ENCODE assay signal across 14 cellular contexts in genomic region chr17:28193241-28193640, GRCh38.
DNase-seq lines count a peak whose midpoint lies in the region; ATAC-seq and TF ChIP-seq lines count a peak whose summit lies in the region.
"Had no signal": no experiment of that assay in that cellular context is flagged by ENCODE, and none has a peak within 500 bp of the region (broad histone marks: within the 10 kb centered on the region; RNA-seq: fewer than 3 reads in every experiment).

No MANE protein-coding gene starts in this region.

- no peak overlapping the region for H3K9ac ChIP-seq in IMR-90 (ENCODE audit: low read depth, low read length)

- WGBS in IMR-90 (ENCODE audit: extremely low coverage in 2 of 2, insufficient read length in 1 of 2), 2 experiments: no CpG with 5 or more reads among the region's 3 CpGs

- no peak for TF ChIP-seq RAD21 in IMR-90 (IDR thresholded peaks at IDR 0.05; ENCODE audit: low read length)

- no peaks in the 10 kb centered on the region for H3K27me3 Mint-ChIP-seq in T-helper 17 cell
- H3K27me3 Mint-ChIP-seq: activated B cell treated with CpG ODN at 0.5 μM for 24 hours had no signal

- CTCF ChIA-PET in IMR-90 (lab: Yijun Ruan, JAX) (no interaction called here), PC-9 (lab: Charles Lee) (no interaction called here)

- no peak overlapping the region for H3K4me3 Mint-ChIP-seq in T-helper 17 cell
- H3K4me3 Mint-ChIP-seq: activated B cell treated with CpG ODN at 0.5 μM for 24 hours, mesothelial cell of epicardium had no signal

- no peak for DNase-seq in IMR-90
- no peak for DNase-seq in T-helper 17 cell
- peak; percentile 47 for DNase-seq in left ventricle myocardium superior
- no peak for DNase-seq in PC-9
- DNase-seq in GM03348 (ENCODE audit: low spot score): no peak
- DNase-seq: activated B cell treated with CpG ODN at 0.5 μM for 24 hours; GOT3; NK-92 treated with Interleukin-12 subunit alpha and Interleukin-12 subunit beta, amount 100 ng/mL, for 24 hours; small intestine had no signal

- no peak overlapping the region for H2AK5ac ChIP-seq in IMR-90 (ENCODE audit: low read depth, low read length)

- H3K36me3 ChIP-seq in IMR-90 (ENCODE audit: control insufficient read depth, insufficient read depth, low read length) (peaks cover 32% of the 10 kb centered on the region), PC-9 (ENCODE audit: low read depth) (peaks cover 10% of the 10 kb centered on the region; the same call in 1 of the 2 replicates)

- peak overlapping the region; percentile 41 for H3K27ac Mint-ChIP-seq in T-helper 17 cell
- H3K27ac Mint-ChIP-seq: activated B cell treated with CpG ODN at 0.5 μM for 24 hours; activated T-helper 2 cell treated with anti-CD3 and anti-CD28 coated beads, Interferon-gamma antibody, Interleukin-2, Interleukin-4, amounts not matched to agents 10 μg/mL and 5 μg/mL and 100 μg/mL, durations not matched to agents 14 hours and 24 hours and 36 hours; mesothelial cell of epicardium had no signal

- H3K9me3 ChIP-seq in IMR-90 (ENCODE audit: control insufficient read depth, insufficient read depth, low read length) (no peaks in the 10 kb centered on the region), T-helper 17 cell (ENCODE audit: control insufficient read depth, low read length, poor library complexity, severe bottlenecking) (no peaks in the 10 kb centered on the region), PC-9 (ENCODE audit: insufficient read depth, low read depth) (no peaks in the 10 kb centered on the region)

- no peaks in the 10 kb centered on the region for H3F3A ChIP-seq in PC-9 (ENCODE audit: insufficient read depth, low read depth)

- H3K4me3 ChIP-seq in IMR-90 (ENCODE audit: insufficient read depth, low read depth, low read length): no peak overlapping the region
- no peak overlapping the region for H3K4me3 ChIP-seq in PC-9
- H3K4me3 ChIP-seq: cardiac muscle cell had no signal

- H3K9me2 ChIP-seq in PC-9 (ENCODE audit: insufficient read depth): no peaks in the 10 kb centered on the region

- H2BK20ac ChIP-seq in IMR-90 (ENCODE audit: low read depth, low read length): no peak overlapping the region

- no peak overlapping the region for H4K5ac ChIP-seq in IMR-90 (ENCODE audit: low read depth, low read length)

- H4K91ac ChIP-seq in IMR-90 (ENCODE audit: insufficient read depth, low read depth, low read length): peak overlapping the region; percentile 6; the same call in 1 of the 2 replicates

- peaks cover 4 to 7% of the 10 kb centered on the region in 2 experiments; a peak in 2 of 4 replicates for H3K79me1 ChIP-seq in IMR-90 (ENCODE audit: low read depth in 1 of 2, low read length in 2 of 2)

- H3K4me1 Mint-ChIP-seq in T-helper 17 cell: peaks cover 6% of the 10 kb centered on the region

- H3K9me1 ChIP-seq in IMR-90 (ENCODE audit: insufficient read depth, low read length): peaks cover 11% of the 10 kb centered on the region; the same call in 1 of the 2 replicates

- no peaks in the 10 kb centered on the region for H3K79me2 ChIP-seq in PC-9 (ENCODE audit: low read depth)

- H3K4me2 ChIP-seq in IMR-90 (ENCODE audit: low read depth, low read length) (no peak overlapping the region), PC-9 (no peak overlapping the region)

- H3K56ac ChIP-seq in IMR-90 (ENCODE audit: extremely low read depth, insufficient read depth, low read length): no peak overlapping the region

- no peak overlapping the region for H3K18ac ChIP-seq in IMR-90 (ENCODE audit: low read depth, low read length)

- ATAC-seq in IMR-90 (ENCODE audit: low read depth): no peak
- ATAC-seq in T-helper 17 cell: no peak
- ATAC-seq in left ventricle myocardium superior: peak; percentile 84
- no peak for ATAC-seq in GM18511 (IDR thresholded peaks at IDR 0.05; ENCODE audit: unreplicated experiment)

- no peak overlapping the region for H2BK15ac ChIP-seq in IMR-90 (ENCODE audit: low read depth, low read length)

- H4K20me1 ChIP-seq in IMR-90 (ENCODE audit: insufficient read depth, low read length) (no peaks in the 10 kb centered on the region; the same call in 1 of the 2 replicates), PC-9 (ENCODE audit: insufficient read depth) (no peaks in the 10 kb centered on the region)

- intact Hi-C loops in IMR-90 (cut with micrococcal nuclease): loop anchor here (10.0 kb wide), 1 partner anchor 298 kb away; the partner anchor contains the start of gene LYRM9
- intact Hi-C loops in left ventricle myocardium superior (cut with micrococcal nuclease): no loop called here
- intact Hi-C loops in PC-9 (cut with micrococcal nuclease; ENCODE audit: unreplicated experiment): no loop called here

- in situ Hi-C loops in IMR-90 (cut with MboI; ENCODE audit: low sequenced_read_pairs): no loop called here

- POLR2A ChIA-PET in IMR-90 (lab: Charles Lee; ENCODE audit: unreplicated experiment): no interaction called here
- POLR2A ChIA-PET in PC-9 (lab: Charles Lee; ENCODE audit: unreplicated experiment): no interaction called here

- H2BK120ac ChIP-seq in IMR-90 (ENCODE audit: low read depth, low read length): no peak overlapping the region

- H3K36me3 Mint-ChIP-seq in T-helper 17 cell (ENCODE audit: low read depth): peaks cover 2% of the 10 kb centered on the region

- H3K4ac ChIP-seq in IMR-90 (ENCODE audit: low read depth, low read length): no peak overlapping the region

- no peaks in the 10 kb centered on the region for H3K27me3 ChIP-seq in IMR-90 (ENCODE audit: control insufficient read depth, insufficient read depth, low read length)
- H3K27me3 ChIP-seq in PC-9 (ENCODE audit: insufficient read depth, low read depth): no peaks in the 10 kb centered on the region
- H3K27me3 ChIP-seq: cardiac muscle cell had no signal

- dilution Hi-C loops in IMR-90 (cut with HindIII; ENCODE audit: low sequenced_read_pairs, unreplicated experiment): no loop called here

- H2AFZ ChIP-seq in IMR-90 (replicated peaks; ENCODE audit: low read length, poor library complexity) (peak overlapping the region; percentile 38), PC-9 (no peak overlapping the region)

- TF ChIP-seq CTCF in IMR-90 (conservative IDR thresholded peaks at IDR 0.05; ENCODE audit: low read depth, low read length) (no peak), PC-9 (conservative IDR thresholded peaks at IDR 0.05) (no peak)

- peak overlapping the region in 1 of 2 experiments; percentile 35; a peak in 1 of 4 replicates for H4K8ac ChIP-seq in IMR-90 (ENCODE audit: low read depth in 2 of 2, low read length in 2 of 2)

- no peak for TF ChIP-seq POLR2A in IMR-90 (IDR thresholded peaks at IDR 0.05; ENCODE audit: low read depth, low read length)

- no peak overlapping the region for H3K23ac ChIP-seq in IMR-90 (ENCODE audit: low read depth, low read length)

- no peak overlapping the region for H3K14ac ChIP-seq in IMR-90 (replicated peaks; ENCODE audit: low read depth, low read length)

- H3K27ac ChIP-seq in IMR-90 (ENCODE audit: insufficient read depth, low read length) (no peak overlapping the region), temporal lobe (ENCODE audit: low read depth, low read length) (peak overlapping the region; percentile 22), PC-9 (no peak overlapping the region)
- H3K27ac ChIP-seq: cardiac muscle cell had no signal

- H2AK9ac ChIP-seq in IMR-90 (replicated peaks; ENCODE audit: low read depth, low read length, poor library complexity): no peak overlapping the region

- BruUV-seq in IMR-90 (replicated peaks; lab: Mats Ljungman, UMichigan) (no TSS peak), PC-9 (replicated peaks; lab: Mats Ljungman, UMichigan) (no TSS peak)

- H2BK5ac ChIP-seq in IMR-90 (ENCODE audit: low read depth, low read length, poor library complexity, severe bottlenecking): no peak overlapping the region

- H3K4me1 ChIP-seq in IMR-90 (ENCODE audit: control insufficient read depth, insufficient read depth, low read length) (peaks cover 4% of the 10 kb centered on the region), PC-9 (replicated peaks; ENCODE audit: insufficient read depth) (no peaks in the 10 kb centered on the region)

TF ChIP-seq in IMR-90, 13 proteins besides CTCF, POLR2A, EP300 and RAD21:
- TF ChIP-seq ELK1 (IDR thresholded peaks at IDR 0.05; ENCODE audit: borderline replicate concordance, low read depth, low read length) (no peak), SMC3 (IDR thresholded peaks at IDR 0.05; ENCODE audit: low read depth, low read length) (no peak), NFE2L2 (IDR thresholded peaks at IDR 0.05; ENCODE audit: low read depth, low read length) (no peak), RCOR1 (IDR thresholded peaks at IDR 0.05; ENCODE audit: insufficient replicate concordance, low read length) (no peak), MXI1 (IDR thresholded peaks at IDR 0.05; ENCODE audit: borderline replicate concordance, low read depth, low read length) (no peak), BHLHE40 (IDR thresholded peaks at IDR 0.05; ENCODE audit: low read depth, low read length) (no peak), RFX5 (IDR thresholded peaks at IDR 0.05; ENCODE audit: low read depth, low read length) (no peak), MAZ (IDR thresholded peaks at IDR 0.05; ENCODE audit: borderline replicate concordance, low read depth, low read length) (no peak), CHD1 (IDR thresholded peaks at IDR 0.05; ENCODE audit: low read depth, low read length) (no peak), CEBPB (IDR thresholded peaks at IDR 0.05; ENCODE audit: low read depth, low read length) (no peak)
- TF ChIP-seq, protein P1, sequence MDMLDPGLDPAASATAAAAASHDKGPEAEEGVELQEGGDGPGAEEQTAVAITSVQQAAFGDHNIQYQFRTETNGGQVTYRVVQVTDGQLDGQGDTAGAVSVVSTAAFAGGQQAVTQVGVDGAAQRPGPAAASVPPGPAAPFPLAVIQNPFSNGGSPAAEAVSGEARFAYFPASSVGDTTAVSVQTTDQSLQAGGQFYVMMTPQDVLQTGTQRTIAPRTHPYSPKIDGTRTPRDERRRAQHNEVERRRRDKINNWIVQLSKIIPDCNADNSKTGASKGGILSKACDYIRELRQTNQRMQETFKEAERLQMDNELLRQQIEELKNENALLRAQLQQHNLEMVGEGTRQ (IDR thresholded peaks at IDR 0.05; ENCODE audit: low read depth, low read length): no peak
